10 cellular contexts compared by ENCODE assay signal in genomic region chr22:42925598-42925997, GRCh38.
A peak's percentile ranks its signal among the peaks of the same experiment; 100 is the strongest.
DNase-seq lines count a peak whose midpoint lies in the region; ATAC-seq lines count a peak whose summit lies in the region.
"Had no signal": no experiment of that assay in that cellular context is flagged by ENCODE, and none has a peak within 500 bp of the region (broad histone marks: within the 10 kb centered on the region; RNA-seq: fewer than 3 reads in every experiment).

No MANE protein-coding gene starts in this region.

- H3K9me3 ChIP-seq in stomach smooth muscle (ENCODE audit: control insufficient read depth in 2 of 2, low read length in 2 of 2) (no peaks in the 10 kb centered on the region), mesenchymal stem cell (ENCODE audit: control insufficient read depth, low read length) (no peaks in the 10 kb centered on the region)

- POLR2A ChIA-PET in activated CD8-positive, alpha-beta T cell treated with anti-CD3 and anti-CD28 coated beads, Interleukin-2, amount 10 ng/mL, durations not matched to agents 7 days and 5 days (lab: Charles Lee): no interaction called here

- no peak overlapping the region for H3K27ac Mint-ChIP-seq in activated CD8-positive, alpha-beta T cell treated with anti-CD3 and anti-CD28 coated beads, Interleukin-2, amount 10 ng/mL, durations not matched to agents 7 days and 5 days
- H3K27ac Mint-ChIP-seq in memory B cell: peak overlapping the region; percentile 78
- H3K27ac Mint-ChIP-seq: progenitor cell of endocrine pancreas had no signal

- no peak overlapping the region for H3K4ac ChIP-seq in mesenchymal stem cell (ENCODE audit: low read depth in 1 of 2, low read length in 2 of 2)

- peaks cover 25% of the 10 kb centered on the region for H3K4me1 Mint-ChIP-seq in activated CD8-positive, alpha-beta T cell treated with anti-CD3 and anti-CD28 coated beads, Interleukin-2, amount 10 ng/mL, durations not matched to agents 7 days and 5 days (ENCODE audit: low read depth)
- peaks cover 46% of the 10 kb centered on the region for H3K4me1 Mint-ChIP-seq in memory B cell

- no peak overlapping the region for H2AK5ac ChIP-seq in mesenchymal stem cell (ENCODE audit: low read length, severe bottlenecking)

- H3K9me3 Mint-ChIP-seq in activated CD8-positive, alpha-beta T cell treated with anti-CD3 and anti-CD28 coated beads, Interleukin-2, amount 10 ng/mL, durations not matched to agents 7 days and 5 days (ENCODE audit: insufficient read depth): no peaks in the 10 kb centered on the region
- no peaks in the 10 kb centered on the region for H3K9me3 Mint-ChIP-seq in memory B cell

- peaks cover 29% of the 10 kb centered on the region for H3K79me1 ChIP-seq in mesenchymal stem cell (replicated peaks; ENCODE audit: low read length, poor library complexity, severe bottlenecking)

- no peak overlapping the region for H4K91ac ChIP-seq in mesenchymal stem cell (ENCODE audit: low read length)

- peak; percentile 69 for ATAC-seq in activated CD8-positive, alpha-beta T cell treated with anti-CD3 and anti-CD28 coated beads, Interleukin-2, amount 10 ng/mL, durations not matched to agents 7 days and 5 days
- ATAC-seq in memory B cell (ENCODE audit: low read depth) (no peak), HG02642 (IDR thresholded peaks at IDR 0.05; ENCODE audit: poor library complexity, unreplicated experiment) (no peak)

- WGBS in mesenchymal stem cell: 92% methylated on average over 6 of the region's 6 CpGs

- H4K8ac ChIP-seq in mesenchymal stem cell (ENCODE audit: low read length): no peak overlapping the region

- peak; percentile 30 for DNase-seq in Jurkat, Clone E6-1 (ENCODE audit: low read depth, low spot score)
- no peak for DNase-seq in activated CD8-positive, alpha-beta T cell treated with anti-CD3 and anti-CD28 coated beads, Interleukin-2, amount 10 ng/mL, durations not matched to agents 7 days and 5 days
- DNase-seq in memory B cell (ENCODE audit: low spot score in 2 of 2) (no peak), mesenchymal stem cell (no peak)
- no peak for DNase-seq in activated naive CD4-positive, alpha-beta T cell (lab: John Stamatoyannopoulos, UW)
- DNase-seq: activated T-cell treated with anti-CD3 and anti-CD28 coated beads for 4 hours, NCI-H1694 had no signal

- CTCF ChIA-PET in activated CD8-positive, alpha-beta T cell treated with anti-CD3 and anti-CD28 coated beads, Interleukin-2, amount 10 ng/mL, durations not matched to agents 7 days and 5 days (lab: Charles Lee): interaction anchor here (1.4 kb wide), 1 partner anchor 18 kb away, joined by 3 read pairs; no protein-coding TSS in a partner anchor

- H3K36me3 ChIP-seq in stomach smooth muscle (ENCODE audit: control insufficient read depth in 2 of 2, insufficient read depth in 2 of 2, low read length in 2 of 2) (no peaks in the 10 kb centered on the region), mesenchymal stem cell (ENCODE audit: control insufficient read depth in 1 of 2, insufficient read depth in 2 of 2, low read depth in 1 of 2, low read length in 2 of 2) (no peaks in the 10 kb centered on the region)

- no peak overlapping the region for H3K23ac ChIP-seq in mesenchymal stem cell (ENCODE audit: low read length in 2 of 2)

- H3K4me3 Mint-ChIP-seq in activated CD8-positive, alpha-beta T cell treated with anti-CD3 and anti-CD28 coated beads, Interleukin-2, amount 10 ng/mL, durations not matched to agents 7 days and 5 days: no peak overlapping the region
- no peak overlapping the region for H3K4me3 Mint-ChIP-seq in memory B cell

- no peak overlapping the region for H3K4me2 ChIP-seq in mesenchymal stem cell (ENCODE audit: low read length, poor library complexity, severe bottlenecking)

- H3K27me3 Mint-ChIP-seq in activated CD8-positive, alpha-beta T cell treated with anti-CD3 and anti-CD28 coated beads, Interleukin-2, amount 10 ng/mL, durations not matched to agents 7 days and 5 days (ENCODE audit: low read depth): no peaks in the 10 kb centered on the region
- H3K27me3 Mint-ChIP-seq in memory B cell: no peaks in the 10 kb centered on the region
- H3K27me3 Mint-ChIP-seq: progenitor cell of endocrine pancreas had no signal

- no peak overlapping the region for H3K9ac ChIP-seq in stomach smooth muscle (ENCODE audit: low read length in 2 of 2)
- no peak overlapping the region for H3K9ac ChIP-seq in mesenchymal stem cell (ENCODE audit: low read length)

- H2BK5ac ChIP-seq in mesenchymal stem cell (ENCODE audit: low read depth, low read length, poor library complexity, severe bottlenecking): no peak overlapping the region

- H3K27me3 ChIP-seq in stomach smooth muscle (ENCODE audit: control insufficient read depth in 1 of 2, insufficient read depth in 2 of 2, low read length in 2 of 2) (no peaks in the 10 kb centered on the region), mesenchymal stem cell (ENCODE audit: control insufficient read depth in 1 of 2, insufficient read depth in 1 of 2, low read length in 2 of 2) (no peaks in the 10 kb centered on the region)

- no peaks in the 10 kb centered on the region for H3K36me3 Mint-ChIP-seq in activated CD8-positive, alpha-beta T cell treated with anti-CD3 and anti-CD28 coated beads, Interleukin-2, amount 10 ng/mL, durations not matched to agents 7 days and 5 days (ENCODE audit: low read depth)
- H3K36me3 Mint-ChIP-seq in memory B cell: peaks cover 1% of the 10 kb centered on the region

- H3K4me1 ChIP-seq in stomach smooth muscle (ENCODE audit: control insufficient read depth, insufficient read depth, low read length): peaks cover 60% of the 10 kb centered on the region
- peaks cover 14% of the 10 kb centered on the region for H3K4me1 ChIP-seq in mesenchymal stem cell (ENCODE audit: control insufficient read depth, insufficient read depth, low read depth, low read length)

- H3K27ac ChIP-seq in stomach smooth muscle (ENCODE audit: low read length) (peak overlapping the region; percentile 55), mesenchymal stem cell (ENCODE audit: low read length, poor library complexity, severe bottlenecking) (no peak overlapping the region)

- no peak overlapping the region for H2AFZ ChIP-seq in mesenchymal stem cell (ENCODE audit: low read depth, low read length)

- no peak overlapping the region for H3K4me3 ChIP-seq in Jurkat, Clone E6-1 (ENCODE audit: low read length)
- no peak overlapping the region for H3K4me3 ChIP-seq in stomach smooth muscle (ENCODE audit: low read length in 2 of 2)
- no peak overlapping the region for H3K4me3 ChIP-seq in mesenchymal stem cell (ENCODE audit: insufficient read depth in 1 of 2, low read depth in 1 of 2, low read length in 2 of 2)

- H2BK15ac ChIP-seq in mesenchymal stem cell (ENCODE audit: low read depth, poor library complexity, severe bottlenecking): no peak overlapping the region

- H2BK12ac ChIP-seq in mesenchymal stem cell (ENCODE audit: low read length in 2 of 2): no peak overlapping the region

- H3K18ac ChIP-seq in mesenchymal stem cell (ENCODE audit: low read depth in 1 of 2, low read length in 2 of 2): no peak overlapping the region

- H2BK120ac ChIP-seq in mesenchymal stem cell (ENCODE audit: low read depth, low read length): no peak overlapping the region

- no peak overlapping the region for H3K14ac ChIP-seq in mesenchymal stem cell (ENCODE audit: low read length in 2 of 2)
